8 cellular contexts compared by ENCODE assay signal in genomic region chr9:131668439-131669233, GRCh38.
DNase-seq lines count a peak whose midpoint lies in the region; ATAC-seq and TF ChIP-seq lines count a peak whose summit lies in the region.

No MANE protein-coding gene starts in this region.

- no peak overlapping the region for H3K4me3 ChIP-seq in brain microvascular endothelial cell (ENCODE audit: low read depth, low read length)

- peak overlapping the region; percentile 81 for H3K27ac ChIP-seq in brain microvascular endothelial cell

- peak; percentile 21 for TF ChIP-seq CTCF in brain microvascular endothelial cell (IDR thresholded peaks at IDR 0.05; ENCODE audit: low read depth, low read length, missing control alignments)

- in situ Hi-C loops in brain microvascular endothelial cell (cut with HindIII; ENCODE audit: low pct_ligation_motif_present, low sequenced_read_pairs), result no loop called here

- peak; percentile 49 for DNase-seq in UCSD-AML1 (lab: John Stamatoyannopoulos, UW; ENCODE audit: unreplicated experiment)
- DNase-seq in brain microvascular endothelial cell, result peak; percentile 57
- peak; percentile 86 for DNase-seq in mesenteric fat pad (ENCODE audit: low spot score)
- DNase-seq in stimulated activated CD8-positive, alpha-beta memory T cell treated with anti-CD3 and anti-CD28 coated beads, Interleukin-7, amount 100 ng/mL, for 48 hours (ENCODE audit: extremely low read depth in 1 of 2, low read depth in 1 of 2), result peak; percentile 39 to 76
- no peak for DNase-seq in SKM-1 treated with dmso at 0.1 percent for 144 hours (lab: John Stamatoyannopoulos, UW; ENCODE audit: unreplicated experiment)
- no peak for DNase-seq in occipital lobe (lab: John Stamatoyannopoulos, UW)

- H3K27me3 ChIP-seq in brain microvascular endothelial cell (replicated peaks), result no peaks in the 10 kb centered on the region

- peak; percentile 49 for ATAC-seq in GM18867 (IDR thresholded peaks at IDR 0.05; ENCODE audit: unreplicated experiment)
- peak; percentile 25 for ATAC-seq in HG03469 (IDR thresholded peaks at IDR 0.05; ENCODE audit: unreplicated experiment)

- H3K36me3 ChIP-seq in brain microvascular endothelial cell (replicated peaks), result no peaks in the 10 kb centered on the region

Comparison
In these comparisons a context has a peak if more than half of its experiments do, and no peak if none do; other contexts are left out.
1. DNase-seq: peak in UCSD-AML1 (single experiment), brain microvascular endothelial cell (single experiment), mesenteric fat pad (single experiment) and stimulated activated CD8-positive, alpha-beta memory T cell treated with anti-CD3 and anti-CD28 coated beads, Interleukin-7, amount 100 ng/mL, for 48 hours (2 of 2); none in SKM-1 treated with dmso at 0.1 percent for 144 hours (single experiment) and occipital lobe (single experiment).